23 cellular contexts compared by ENCODE assay signal in genomic region chr6:118397653-118398052, GRCh38.
"Had no signal": no experiment of that assay in that cellular context is flagged by ENCODE, and none has a peak within 500 bp of the region (broad histone marks: within the 10 kb centered on the region; RNA-seq: fewer than 3 reads in every experiment).

No MANE protein-coding gene starts in this region.

- H3K27ac Mint-ChIP-seq: activated B cell treated with CpG ODN at 0.5 μM for 24 hours; activated CD4-positive, alpha-beta memory T cell treated with anti-CD3 and anti-CD28 coated beads for 36 hours; activated CD4-positive, alpha-beta T cell treated with anti-CD3 and anti-CD28 coated beads, Interleukin-2, amount 10 ng/mL, durations not matched to agents 24 days and 14 days; activated naive CD4-positive, alpha-beta T cell treated with anti-CD3 and anti-CD28 coated beads, Interleukin-2, amount 50 U/mL, for 72 hours; activated naive CD8-positive, alpha-beta T cell treated with anti-CD3 and anti-CD28 coated beads, Interleukin-2, amount 50 U/mL, for 24 hours; T-helper 17 cell had no signal

- H3K27me3 Mint-ChIP-seq: activated B cell treated with CpG ODN at 0.5 μM for 24 hours; activated CD4-positive, alpha-beta memory T cell treated with anti-CD3 and anti-CD28 coated beads for 36 hours; activated CD4-positive, alpha-beta T cell treated with anti-CD3 and anti-CD28 coated beads, Interleukin-2, amount 10 ng/mL, durations not matched to agents 24 days and 14 days; activated naive CD8-positive, alpha-beta T cell treated with anti-CD3 and anti-CD28 coated beads, Interleukin-2, amount 50 U/mL, for 24 hours; T-helper 17 cell had no signal

- H3K27ac ChIP-seq: brain microvascular endothelial cell, Peyer's patch, RWPE1 had no signal

- H3K36me3 Mint-ChIP-seq: activated naive CD4-positive, alpha-beta T cell treated with anti-CD3 and anti-CD28 coated beads, Interleukin-2, amount 50 U/mL, for 72 hours had no signal

- H3K4me3 Mint-ChIP-seq: activated B cell treated with CpG ODN at 0.5 μM for 24 hours; activated CD4-positive, alpha-beta memory T cell treated with anti-CD3 and anti-CD28 coated beads for 36 hours; activated CD4-positive, alpha-beta T cell treated with anti-CD3 and anti-CD28 coated beads, Interleukin-2, amount 10 ng/mL, durations not matched to agents 24 days and 14 days; activated naive CD8-positive, alpha-beta T cell treated with anti-CD3 and anti-CD28 coated beads, Interleukin-2, amount 50 U/mL, for 24 hours; activated T-cell treated with anti-CD3 and anti-CD28 coated beads, Interleukin-2, amount 50 U/mL, for 4 hours; T-helper 17 cell had no signal

- H3K9me3 Mint-ChIP-seq: activated CD4-positive, alpha-beta memory T cell treated with anti-CD3 and anti-CD28 coated beads for 36 hours; activated CD4-positive, alpha-beta T cell treated with anti-CD3 and anti-CD28 coated beads, Interleukin-2, amount 10 ng/mL, durations not matched to agents 24 days and 14 days; activated naive CD4-positive, alpha-beta T cell treated with anti-CD3 and anti-CD28 coated beads, Interleukin-2, amount 50 U/mL, for 72 hours had no signal

- H3K27me3 ChIP-seq: brain microvascular endothelial cell, Peyer's patch had no signal

- H3K4me3 ChIP-seq: Peyer's patch had no signal

- H3K4me1 ChIP-seq: Peyer's patch had no signal

- H3K9me3 ChIP-seq: Peyer's patch had no signal

- H3K36me3 ChIP-seq: brain microvascular endothelial cell, Peyer's patch had no signal

- DNase-seq: activated B cell treated with CpG ODN at 0.5 μM for 24 hours; activated CD4-positive, alpha-beta memory T cell treated with anti-CD3 and anti-CD28 coated beads for 36 hours; activated CD4-positive, alpha-beta T cell treated with anti-CD3 and anti-CD28 coated beads for 1 hour; activated CD4-positive, alpha-beta T cell treated with anti-CD3 and anti-CD28 coated beads, Interleukin-2, amount 10 ng/mL, durations not matched to agents 24 days and 14 days; activated CD8-positive, alpha-beta memory T cell treated with anti-CD3 and anti-CD28 coated beads for 24 hours; activated effector memory CD4-positive, alpha-beta T cell treated with anti-CD3 and anti-CD28 coated beads, Interleukin-2, amount 50 U/mL, for 16 hours; activated naive CD4-positive, alpha-beta T cell treated with Interleukin-2 at 50 U/mL for 16 hours; activated naive CD8-positive, alpha-beta T cell treated with anti-CD3 and anti-CD28 coated beads, Interleukin-2, amount 50 U/mL, for 24 hours; activated T-cell treated with anti-CD3 and anti-CD28 coated beads, Interleukin-2, amount 50 U/mL, for 4 hours; amniotic stem cell; brain microvascular endothelial cell; Karpas-422; NCI-H1092; NCI-H1694; NCI-H2029 treated with DMSO at 0.1 percent for 48 hours; NCI-H446; NCI-H524; Peyer's patch; SHP77 treated with DMSO at 0.1 percent for 48 hours; T-helper 17 cell; T-helper 9 cell had no signal

- H3K4me1 Mint-ChIP-seq: activated B cell treated with CpG ODN at 0.5 μM for 24 hours; activated CD4-positive, alpha-beta T cell treated with anti-CD3 and anti-CD28 coated beads, Interleukin-2, amount 10 ng/mL, durations not matched to agents 24 days and 14 days; activated naive CD8-positive, alpha-beta T cell treated with anti-CD3 and anti-CD28 coated beads, Interleukin-2, amount 50 U/mL, for 24 hours; T-helper 17 cell had no signal
